Comparison of ENCODE assay signal across 1 cellular context in genomic region chr15:101017041-101017754, GRCh38.
TF ChIP-seq lines count a peak whose summit lies in the region.

No MANE protein-coding gene starts in this region.

TF ChIP-seq in HepG2, 621 proteins besides CTCF, POLR2A, EP300 and RAD21 (continued from another document):
- TF ChIP-seq ZBTB33 (CRISPR knock-in tag; IDR thresholded peaks at IDR 0.05) (peak; percentile 99), SPEN (CRISPR knock-in tag; IDR thresholded peaks at IDR 0.05; ENCODE audit: low read depth) (0 out of 2 replicates have a peak, but pooled peaks have one; percentile 15), CHCHD3 (CRISPR knock-in tag; IDR thresholded peaks at IDR 0.05) (no peak), SMC3 (IDR thresholded peaks at IDR 0.05; ENCODE audit: low read length) (no peak), LBX2 (CRISPR knock-in tag; IDR thresholded peaks at IDR 0.05; ENCODE audit: borderline replicate concordance) (no peak), CENPBD1 (CRISPR knock-in tag; IDR thresholded peaks at IDR 0.05; ENCODE audit: borderline replicate concordance, low read depth) (no peak), ZIK1 (CRISPR knock-in tag; IDR thresholded peaks at IDR 0.05; ENCODE audit: borderline replicate concordance, low read depth) (no peak), MBD4 (IDR thresholded peaks at IDR 0.05; ENCODE audit: borderline replicate concordance, low read length) (no peak), ZNF704 (CRISPR knock-in tag; IDR thresholded peaks at IDR 0.05; ENCODE audit: borderline replicate concordance) (no peak), ETV5 (CRISPR knock-in tag; IDR thresholded peaks at IDR 0.05; ENCODE audit: borderline replicate concordance) (no peak), TFE3 (CRISPR knock-in tag; IDR thresholded peaks at IDR 0.05) (no peak), POGK (CRISPR knock-in tag; conservative IDR thresholded peaks at IDR 0.05) (no peak), ZFY (CRISPR knock-in tag; IDR thresholded peaks at IDR 0.05) (0 out of 2 replicates have a peak, but pooled peaks have one; percentile 14), NR1H2 (CRISPR knock-in tag; IDR thresholded peaks at IDR 0.05; ENCODE audit: borderline replicate concordance, low read depth) (no peak), RNF219 (CRISPR knock-in tag; IDR thresholded peaks at IDR 0.05) (no peak), KDM5B (CRISPR knock-in tag; IDR thresholded peaks at IDR 0.05; ENCODE audit: borderline replicate concordance) (no peak), STAG1 (CRISPR knock-in tag; IDR thresholded peaks at IDR 0.05) (peak; percentile 34), ZKSCAN8 (CRISPR knock-in tag; IDR thresholded peaks at IDR 0.05; ENCODE audit: borderline replicate concordance) (no peak), ZNF572 (CRISPR knock-in tag; IDR thresholded peaks at IDR 0.05) (no peak), ZNF354B (CRISPR knock-in tag; IDR thresholded peaks at IDR 0.05) (no peak), ZNF569 (CRISPR knock-in tag; IDR thresholded peaks at IDR 0.05; ENCODE audit: borderline replicate concordance) (no peak)
